9 cellular contexts compared by ENCODE assay signal in the genomic region with DNA sequence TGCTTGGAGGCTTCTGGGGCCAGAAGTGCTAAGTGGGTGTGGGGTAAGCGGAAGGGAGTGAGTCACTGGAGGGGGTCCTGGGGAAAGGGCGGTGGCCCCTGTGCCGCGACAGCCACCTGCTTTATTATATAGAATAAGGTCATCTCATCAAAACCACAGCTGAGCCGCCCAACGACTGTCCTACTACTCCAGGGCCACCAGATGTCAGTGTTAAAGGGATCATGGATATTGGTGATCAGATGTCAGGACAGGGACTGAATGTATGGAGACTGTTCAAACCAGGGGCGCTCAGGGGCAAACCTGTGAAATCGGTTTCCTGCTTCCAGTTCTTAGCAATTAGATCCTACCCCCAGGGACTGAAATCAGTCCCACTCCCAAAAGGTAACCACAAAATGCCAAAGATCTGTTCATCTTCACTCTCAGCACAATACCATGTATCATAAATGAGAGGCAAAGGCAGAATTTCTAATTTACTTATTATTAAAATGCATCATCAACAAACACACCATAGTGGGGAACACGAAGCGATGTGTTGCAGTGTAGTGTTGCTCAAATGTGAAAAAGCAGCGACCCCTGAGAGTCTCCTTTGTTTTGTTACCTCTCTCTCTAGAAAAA. TPM values are rescaled to one million over a fixed set of nuclear protein-coding genes. Genes with fewer than 3 reads are reported as not detected.
DNase-seq lines count a peak whose midpoint lies in the region; ATAC-seq, FAIRE-seq and TF ChIP-seq lines count a peak whose summit lies in the region.
"Had no signal": no experiment of that assay in that cellular context is flagged by ENCODE, and none has a peak within 500 bp of the region (broad histone marks: within the 10 kb centered on the region; RNA-seq: fewer than 3 reads in every experiment).

No MANE protein-coding gene starts in this region.

- no peaks in the 10 kb centered on the region for H3K27me3 ChIP-seq in left ventricle myocardium inferior (ENCODE audit: low read depth)

- no peaks in the 10 kb centered on the region for H3K9me3 Mint-ChIP-seq in stimulated activated naive B cell treated with anti-CD40 and anti-IgM and Interleukin-4, amounts not matched to agents 10 μg/mL and 1 μg/mL and 100 μg/mL, for 72 hours
- H3K9me3 Mint-ChIP-seq: dendritic cell treated with granulocyte-macrophage colony-stimulating factor and Interleukin-4, amounts not matched to agents 40 ng/mL and 50 ng/mL, for 4 days had no signal

- peak; percentile 21 for FAIRE-seq in A204.1 (lab: Jason Lieb, UNC)

- H3K4me1 ChIP-seq in left ventricle myocardium inferior, result peaks cover 8% of the 10 kb centered on the region

- TF ChIP-seq CTCF in GM10248 (IDR thresholded peaks at IDR 0.05; ENCODE audit: control extremely low read depth, extremely low read depth, low read depth, missing control alignments) (peak; percentile 53), NB4 (IDR thresholded peaks at IDR 0.05; ENCODE audit: low read depth, low read length) (peak; percentile 62), VCaP (conservative IDR thresholded peaks at IDR 0.05) (peak; percentile 77), left ventricle myocardium inferior (IDR thresholded peaks at IDR 0.05; ENCODE audit: borderline replicate concordance) (peak; percentile 63)

- H3K4me1 Mint-ChIP-seq in stimulated activated naive B cell treated with anti-CD40 and anti-IgM and Interleukin-4, amounts not matched to agents 10 μg/mL and 1 μg/mL and 100 μg/mL, for 72 hours, result peaks cover 0 to 4% of the 10 kb centered on the region in 2 donors

- no peaks in the 10 kb centered on the region for H3K27me3 Mint-ChIP-seq in stimulated activated naive B cell treated with anti-CD40 and anti-IgM and Interleukin-4, amounts not matched to agents 10 μg/mL and 1 μg/mL and 100 μg/mL, for 72 hours
- H3K27me3 Mint-ChIP-seq: dendritic cell treated with granulocyte-macrophage colony-stimulating factor and Interleukin-4, amounts not matched to agents 40 ng/mL and 50 ng/mL, for 4 days had no signal

- peaks cover 12% of the 10 kb centered on the region in 2 donors for H3K36me3 Mint-ChIP-seq in stimulated activated naive B cell treated with anti-CD40 and anti-IgM and Interleukin-4, amounts not matched to agents 10 μg/mL and 1 μg/mL and 100 μg/mL, for 72 hours

- no peak overlapping the region for H3K27ac ChIP-seq in VCaP
- H3K27ac ChIP-seq in left ventricle myocardium inferior (replicated peaks), result no peak overlapping the region

- H3K4me3 Mint-ChIP-seq in stimulated activated naive B cell treated with anti-CD40 and anti-IgM and Interleukin-4, amounts not matched to agents 10 μg/mL and 1 μg/mL and 100 μg/mL, for 72 hours, result no peak overlapping the region
- H3K4me3 Mint-ChIP-seq: dendritic cell treated with granulocyte-macrophage colony-stimulating factor and Interleukin-4, amounts not matched to agents 40 ng/mL and 50 ng/mL, for 4 days had no signal

- intact Hi-C loops in left ventricle myocardium inferior (cut with micrococcal nuclease), result no loop called here

- TF ChIP-seq POLR2A in NB4 (IDR thresholded peaks at IDR 0.05; ENCODE audit: extremely low read depth, insufficient read length), result no peak

- POLR2A ChIA-PET in GM10248 (lab: Yijun Ruan, JAX), result no interaction called here

- no peaks in the 10 kb centered on the region for H3K9me3 ChIP-seq in left ventricle myocardium inferior (replicated peaks)

- peak; percentile 76 to 79 for ATAC-seq in stimulated activated naive B cell treated with anti-CD40 and anti-IgM and Interleukin-4, amounts not matched to agents 10 μg/mL and 1 μg/mL and 100 μg/mL, for 72 hours (replicated peaks)

- H3K4me3 ChIP-seq in NB4 (ENCODE audit: low read depth, low read length), result no peak overlapping the region
- H3K4me3 ChIP-seq in left ventricle myocardium inferior, result no peak overlapping the region

- no peaks in the 10 kb centered on the region for H3K36me3 ChIP-seq in left ventricle myocardium inferior

- no peak overlapping the region for H3K27ac Mint-ChIP-seq in stimulated activated naive B cell treated with anti-CD40 and anti-IgM and Interleukin-4, amounts not matched to agents 10 μg/mL and 1 μg/mL and 100 μg/mL, for 72 hours
- H3K27ac Mint-ChIP-seq: dendritic cell treated with granulocyte-macrophage colony-stimulating factor and Interleukin-4, amounts not matched to agents 40 ng/mL and 50 ng/mL, for 4 days had no signal

- CTCF ChIA-PET in GM10248 (lab: Yijun Ruan, JAX), result no interaction called here

- DNase-seq in GM10248 (ENCODE audit: extremely low spot score), result peak; percentile 57
- peak; percentile 71 for DNase-seq in NB4 (ENCODE audit: low read depth)
- no peak for DNase-seq in left ventricle myocardium inferior
- DNase-seq in stimulated activated naive B cell treated with anti-CD40 and anti-IgM and Interleukin-4, amounts not matched to agents 10 μg/mL and 1 μg/mL and 100 μg/mL, for 72 hours, result no peak
- DNase-seq in KG1 (lab: John Stamatoyannopoulos, UW), result no peak
- no peak for DNase-seq in mesenteric fat pad (ENCODE audit: low spot score)

RNA-seq across cellular contexts. Expression of gene ARL11, which starts 24.5 kb away (rescaled TPM):
- total RNA-seq in left ventricle myocardium inferior (0.52 TPM), mesenteric fat pad (2.6 TPM)

RNA-seq across cellular contexts. Expression of gene EBPL, which starts 38.5 kb away (rescaled TPM):
- 6.0 TPM for total RNA-seq in left ventricle myocardium inferior
- total RNA-seq in mesenteric fat pad, result 25.3 TPM

Comparison
In these comparisons a context has a peak if more than half of its experiments do, and no peak if none do; other contexts are left out.
1. DNase-seq: peak in GM10248 (single experiment) and NB4 (single experiment); none in left ventricle myocardium inferior (single experiment), stimulated activated naive B cell treated with anti-CD40 and anti-IgM and Interleukin-4, amounts not matched to agents 10 μg/mL and 1 μg/mL and 100 μg/mL, for 72 hours (single experiment), KG1 (single experiment) and mesenteric fat pad (single experiment).
2. Peak in every context shown above with its lines, with median percentiles within 50 percentile points of each other: CTCF ChIP-seq.